ENCODE assay signal across 13 cellular contexts in genomic region chr2:69734040-69734611, GRCh38. TPM values are rescaled to one million over a fixed set of nuclear protein-coding genes. Genes with fewer than 3 reads are reported as not detected.
DNase-seq lines count a peak whose midpoint lies in the region; ATAC-seq, FAIRE-seq and TF ChIP-seq lines count a peak whose summit lies in the region.
"Had no signal": no experiment of that assay in that cellular context is flagged by ENCODE, and none has a peak within 500 bp of the region (broad histone marks: within the 10 kb centered on the region; RNA-seq: fewer than 3 reads in every experiment).

No MANE protein-coding gene starts in this region.

- WGBS in A549 (ENCODE audit: missing lambda C conversion rate): 13% methylated on average over 5 of the region's 5 CpGs
- 15% methylated on average over 5 of the region's 5 CpGs for WGBS in HepG2 (ENCODE audit: low lambda C conversion rate)

- H3K27ac ChIP-seq in A549 (peak overlapping the region; percentile 67 to 79), HepG2 (ENCODE audit: extremely low read length, insufficient read depth, low read length) (peak overlapping the region; percentile 55)
- H3K27ac ChIP-seq: spleen had no signal

- intact Hi-C loops in HepG2 (cut with micrococcal nuclease; ENCODE audit: unreplicated experiment): no loop called here

- in situ Hi-C loops in HepG2 (cut with HindIII; ENCODE audit: extremely low pct_ligation_motif_present, low pct_unique_long_range_greater_than_20kb): no loop called here

- POLR2A ChIA-PET in A549 (lab: Yijun Ruan, JAX): no interaction called here
- POLR2A ChIA-PET in HepG2 (lab: Yijun Ruan, JAX): interaction anchor here (0.7 to 3.4 kb wide), 5 partner anchors 9 to 48 kb away, joined by 3 to 10 read pairs (median 5); partner anchors contain the start of gene ANXA4

- FAIRE-seq in A549 (lab: Jason Lieb, UNC): peak; percentile 74
- peak; percentile 59 for FAIRE-seq in HepG2 (lab: Jason Lieb, UNC)

- no peaks in the 10 kb centered on the region for H3K4me1 Mint-ChIP-seq in stimulated activated naive CD8-positive, alpha-beta T cell treated with anti-CD3 and anti-CD28 coated beads, Interleukin-15, amount 100 ng/mL, for 72 hours

- H2AFZ ChIP-seq in HepG2 (ENCODE audit: low read length): peak overlapping the region; percentile 43

- H3K4me2 ChIP-seq in A549 (peak overlapping the region; percentile 36), HepG2 (ENCODE audit: low read depth, low read length) (peak overlapping the region; percentile 50)

- BruUV-seq in HepG2 (replicated peaks; lab: Mats Ljungman, UMichigan): no TSS peak

- peak in 1 of 2 experiments; percentile 82 for DNase-seq in A549 (ENCODE audit: low read depth in 1 of 2, low spot score in 1 of 2)
- DNase-seq in DMS 273 treated with DMSO at 0.1 percent for 48 hours (lab: John Stamatoyannopoulos, UW): peak; percentile 44
- peak; percentile 86 for DNase-seq in HepG2 (ENCODE audit: low spot score)
- no peak for DNase-seq in GM20000 (ENCODE audit: low spot score)
- no peak for DNase-seq in stimulated activated naive CD8-positive, alpha-beta T cell treated with anti-CD3 and anti-CD28 coated beads, Interleukin-15, amount 100 ng/mL, for 72 hours
- DNase-seq: activated gamma-delta T cell, NCI-H2227 treated with DMSO at 0.1 percent for 48 hours, spleen had no signal

- H3K4me1 ChIP-seq in A549 (peaks cover 41% of the 10 kb centered on the region), HepG2 (ENCODE audit: insufficient read depth, low read length) (peaks cover 46% of the 10 kb centered on the region)

- 0 out of 2 replicates have a peak overlapping the region, but pooled peaks have one; percentile 0 for H3K9ac ChIP-seq in HepG2 (ENCODE audit: insufficient read depth, low read depth, low read length)

- no peaks in the 10 kb centered on the region for H3K9me3 Mint-ChIP-seq in stimulated activated naive CD8-positive, alpha-beta T cell treated with anti-CD3 and anti-CD28 coated beads, Interleukin-15, amount 100 ng/mL, for 72 hours
- H3K9me3 Mint-ChIP-seq: brain, WTC11 had no signal

- H3K9me3 ChIP-seq in A549 (0 out of 3 replicates have a peak, but pooled peaks cover 4% of the 10 kb centered on the region), HepG2 (ENCODE audit: low read length) (no peaks in the 10 kb centered on the region)
- H3K9me3 ChIP-seq: spleen had no signal

- TF ChIP-seq CTCF in A549 (IDR thresholded peaks at IDR 0.05) (no peak), HepG2 (CRISPR knock-in tag; IDR thresholded peaks at IDR 0.05) (no peak), GM20000 (IDR thresholded peaks at IDR 0.05; ENCODE audit: extremely low read depth, missing control alignments) (no peak)

- no peaks in the 10 kb centered on the region for H3K27me3 Mint-ChIP-seq in stimulated activated naive CD8-positive, alpha-beta T cell treated with anti-CD3 and anti-CD28 coated beads, Interleukin-15, amount 100 ng/mL, for 72 hours

- ATAC-seq in A549 (peak; percentile 60 to 83), SK-N-SH treated with all-trans-retinoic acid at 6 μM for 48 hours (no peak), HepG2 (peak; percentile 81), GM18909 (IDR thresholded peaks at IDR 0.05; ENCODE audit: poor library complexity, unreplicated experiment) (no peak), GM19035 (IDR thresholded peaks at IDR 0.05; ENCODE audit: unreplicated experiment) (no peak)
- no peak for ATAC-seq in stimulated activated naive CD8-positive, alpha-beta T cell treated with anti-CD3 and anti-CD28 coated beads, Interleukin-15, amount 100 ng/mL, for 72 hours
- ATAC-seq: WTC11 had no signal

- H3K4me3 ChIP-seq in A549: no peak overlapping the region
- H3K4me3 ChIP-seq in HepG2 (replicated peaks in 1 of 3; ENCODE audit: insufficient read depth in 1 of 3, low read depth in 2 of 3, low read length in 3 of 3): no peak overlapping the region
- H3K4me3 ChIP-seq: spleen had no signal

- H3K4me3 Mint-ChIP-seq in stimulated activated naive CD8-positive, alpha-beta T cell treated with anti-CD3 and anti-CD28 coated beads, Interleukin-15, amount 100 ng/mL, for 72 hours: no peak overlapping the region
- H3K4me3 Mint-ChIP-seq: WTC11 had no signal

- H4K20me1 ChIP-seq in HepG2 (ENCODE audit: insufficient read depth, low read length): no peaks in the 10 kb centered on the region

- TF ChIP-seq EP300 in A549 (IDR thresholded peaks at IDR 0.05) (peak; percentile 85 to 96; a peak in 4 of 5 replicates), HepG2 (IDR thresholded peaks at IDR 0.05; ENCODE audit: low read depth in 2 of 2, low read length in 2 of 2) (peak; percentile 74 to 91; a peak in 3 of 4 replicates), HepG2 (CRISPR knock-in tag; IDR thresholded peaks at IDR 0.05; ENCODE audit: borderline replicate concordance) (no peak)

- no peaks in the 10 kb centered on the region for H3K79me2 ChIP-seq in HepG2 (ENCODE audit: insufficient read depth, low read length)

- no peaks in the 10 kb centered on the region for H3K36me3 ChIP-seq in HepG2 (replicated peaks in 1 of 2; ENCODE audit: control insufficient read depth in 1 of 2, insufficient read depth in 2 of 2, low read length in 2 of 2)
- H3K36me3 ChIP-seq: spleen had no signal

- CTCF ChIA-PET in A549 (lab: Yijun Ruan, JAX) (interaction anchor here (0.6 to 6.5 kb wide), 7 partner anchors 9 to 165 kb away, joined by 3 to 81 read pairs (median 4); no protein-coding TSS in a partner anchor), HepG2 (lab: Yijun Ruan, JAX; ENCODE audit: low intra/inter-chr PET ratio, low total read pairs) (no interaction called here)

- TF ChIP-seq POLR2A in A549 (IDR thresholded peaks at IDR 0.05; ENCODE audit: low read length) (no peak), HepG2 (IDR thresholded peaks at IDR 0.05; ENCODE audit: insufficient read depth in 1 of 2, low read depth in 2 of 2, low read length in 2 of 2) (peak in 1 of 2 experiments; percentile 41; a peak in 1 of 4 replicates)

- TF ChIP-seq RAD21 in A549 (conservative IDR thresholded peaks at IDR 0.05 in 1 of 2, IDR thresholded peaks at IDR 0.05 in 1 of 2) (peak; percentile 9 to 20; a peak in 1 of 5 replicates), HepG2 (CRISPR knock-in tag; IDR thresholded peaks at IDR 0.05) (peak; percentile 50)

- no peak overlapping the region for H3K27ac Mint-ChIP-seq in stimulated activated naive CD8-positive, alpha-beta T cell treated with anti-CD3 and anti-CD28 coated beads, Interleukin-15, amount 100 ng/mL, for 72 hours
- H3K27ac Mint-ChIP-seq: WTC11 had no signal

- H3K27me3 ChIP-seq in HepG2 (ENCODE audit: control insufficient read depth in 1 of 2, insufficient read depth in 2 of 2, low read length in 2 of 2): no peaks in the 10 kb centered on the region
- H3K27me3 ChIP-seq: spleen had no signal

TF ChIP-seq in A549, 52 proteins besides CTCF, POLR2A, EP300 and RAD21 (continues in another document):
- peak; percentile 86 to 91 for TF ChIP-seq CEBPB (IDR thresholded peaks at IDR 0.05)

TF ChIP-seq in SK-N-SH treated with all-trans-retinoic acid at 6 μM for 48 hours, 23 proteins besides CTCF, POLR2A, EP300 and RAD21 (continues in another document):
- TF ChIP-seq TOX (CRISPR knock-in tag; IDR thresholded peaks at IDR 0.05; ENCODE audit: borderline replicate concordance) (no peak), ZFP30 (CRISPR knock-in tag; IDR thresholded peaks at IDR 0.05) (no peak), GLIS3 (CRISPR knock-in tag; IDR thresholded peaks at IDR 0.05) (no peak), TCF4 (CRISPR knock-in tag; IDR thresholded peaks at IDR 0.05; ENCODE audit: borderline replicate concordance) (no peak), ZNF70 (CRISPR knock-in tag; IDR thresholded peaks at IDR 0.05) (no peak)

TF ChIP-seq in HepG2, 621 proteins besides CTCF, POLR2A, EP300 and RAD21 (continues in another document):
- TF ChIP-seq RFX5 (IDR thresholded peaks at IDR 0.05; ENCODE audit: low read depth, low read length) (no peak), ZBTB34 (CRISPR knock-in tag; IDR thresholded peaks at IDR 0.05) (peak; percentile 44; the same call in 1 of the 2 replicates)

RNA-seq across cellular contexts. Expression of gene ANXA4, which starts 7.8 kb away (rescaled TPM):
- polyA plus RNA-seq in A549 (2011; rRNA removed): 341 and 360 TPM in 2 replicates
- polyA plus RNA-seq in A549 (2012; cell fraction: cytosol; rRNA removed): 322 and 418 TPM in 2 replicates
- polyA plus RNA-seq in A549 (2012; cell fraction: nucleus; rRNA removed): 154 and 191 TPM in 2 replicates
- polyA plus RNA-seq in A549 (2017; fragmentation: RNase III; extraction: RNeasy Plus Mini Kit Qiagen cat#74134 plus additional on column Dnase treatment): 514 to 554 TPM (median 521 TPM) in 3 replicates
- polyA minus RNA-seq in A549 (2011; rRNA and poly(A)+ RNA removed): 342 and 464 TPM in 2 replicates
- total RNA-seq in HepG2 (2016; rRNA removed; fragmentation: Illumina TruSeq; extraction: Trizol): 155 and 237 TPM in 2 replicates
- 17.9 and 22.8 TPM in 2 replicates for total RNA-seq in HepG2 (2016; cell fraction: cytosol; rRNA removed; fragmentation: Illumina TruSeq; extraction: Trizol; ENCODE audit: low read depth)
- 161 and 233 TPM in 2 replicates for total RNA-seq in HepG2 (2016; cell fraction: insoluble cytoplasmic fraction; rRNA removed; fragmentation: Illumina TruSeq; extraction: Trizol)
- 40.1 and 41.9 TPM in 2 replicates for total RNA-seq in HepG2 (2016; cell fraction: membrane; rRNA removed; fragmentation: Illumina TruSeq; extraction: Trizol)
- 65.6 and 74.7 TPM in 2 replicates for total RNA-seq in HepG2 (2016; cell fraction: nucleus; rRNA removed; fragmentation: Illumina TruSeq; extraction: Trizol)
- 147 and 168 TPM in 2 replicates for polyA plus RNA-seq in HepG2 (2011; rRNA removed)
- polyA plus RNA-seq in HepG2 (2011; cell fraction: cytosol; rRNA removed): 87.5 and 190 TPM in 2 replicates
- polyA plus RNA-seq in HepG2 (2011; cell fraction: nucleus; rRNA removed): 143 and 171 TPM in 2 replicates
- polyA plus RNA-seq in HepG2 (2012): 61.9 and 99.0 TPM in 2 replicates
- 31.6 and 32.5 TPM in 2 replicates for polyA plus RNA-seq in HepG2 (2016; cell fraction: cytosol; fragmentation: Illumina TruSeq; extraction: Trizol; ENCODE audit: low read depth)
- polyA plus RNA-seq in HepG2 (2016; cell fraction: insoluble cytoplasmic fraction; fragmentation: Illumina TruSeq; extraction: Trizol; ENCODE audit: low read depth): 346 and 367 TPM in 2 replicates
- 39.4 and 42.7 TPM in 2 replicates for polyA plus RNA-seq in HepG2 (2016; cell fraction: membrane; fragmentation: Illumina TruSeq; extraction: Trizol; ENCODE audit: low read depth)
- 146 and 162 TPM in 2 replicates for polyA plus RNA-seq in HepG2 (2016; cell fraction: nucleus; fragmentation: Illumina TruSeq; extraction: Trizol; ENCODE audit: insufficient read depth, low read depth)
- 48.3 and 195 TPM in 2 replicates for polyA minus RNA-seq in HepG2 (2011; rRNA and poly(A)+ RNA removed; ENCODE audit: low replicate concordance)
- polyA minus RNA-seq in HepG2 (2011; cell fraction: cytosol; rRNA and poly(A)+ RNA removed): 90.7 and 108 TPM in 2 replicates
- polyA minus RNA-seq in HepG2 (2011; cell fraction: nucleus; rRNA and poly(A)+ RNA removed): 70.5 and 74.0 TPM in 2 replicates

Comparison
In these comparisons a context has a peak if more than half of its experiments do, and no peak if none do; other contexts are left out.
1. ATAC-seq: peak in A549 (2 of 2) and HepG2 (single experiment); none in SK-N-SH treated with all-trans-retinoic acid at 6 μM for 48 hours (single experiment), GM18909 (single experiment), stimulated activated naive CD8-positive, alpha-beta T cell treated with anti-CD3 and anti-CD28 coated beads, Interleukin-15, amount 100 ng/mL, for 72 hours (single experiment) and GM19035 (single experiment).
2. DNase-seq: peak in DMS 273 treated with DMSO at 0.1 percent for 48 hours (single experiment) and HepG2 (single experiment); none in GM20000 (single experiment) and stimulated activated naive CD8-positive, alpha-beta T cell treated with anti-CD3 and anti-CD28 coated beads, Interleukin-15, amount 100 ng/mL, for 72 hours (0 of 2).
3. Of the 38 proteins assayed by ChIP-seq in both HepG2 and A549: peak only in HepG2: CHD4, HDAC2 and PHF8; only in A549: BCL3, HMGXB4, HOXA7, JUN, JUNB, NPAS2 and 2 more; in both: CEBPB, EP300, MAX and RAD21; in neither: 21; mixed calls (peak in some experiments, not most) for 2.